In genomic region chr14:91904483-91904882, GRCh38 we compare ENCODE assay signal across 2 cellular contexts.
TF ChIP-seq lines count a peak whose summit lies in the region.

No MANE protein-coding gene starts in this region.

TF ChIP-seq in liver, 16 proteins besides CTCF, POLR2A, EP300 and RAD21:
- TF ChIP-seq SP1 (IDR thresholded peaks at IDR 0.05) = no peak
- TF ChIP-seq NR2F2 (IDR thresholded peaks at IDR 0.05) = no peak
- no peak for TF ChIP-seq TAF1 (conservative IDR thresholded peaks at IDR 0.05)
- TF ChIP-seq ATF3 (IDR thresholded peaks at IDR 0.05) = no peak
- no peak for TF ChIP-seq EGR1 (IDR thresholded peaks at IDR 0.05; ENCODE audit: low read depth in 2 of 2)
- TF ChIP-seq RXRA (IDR thresholded peaks at IDR 0.05) = no peak
- TF ChIP-seq FOXA1 (IDR thresholded peaks at IDR 0.05) = no peak
- TF ChIP-seq, protein P1, sequence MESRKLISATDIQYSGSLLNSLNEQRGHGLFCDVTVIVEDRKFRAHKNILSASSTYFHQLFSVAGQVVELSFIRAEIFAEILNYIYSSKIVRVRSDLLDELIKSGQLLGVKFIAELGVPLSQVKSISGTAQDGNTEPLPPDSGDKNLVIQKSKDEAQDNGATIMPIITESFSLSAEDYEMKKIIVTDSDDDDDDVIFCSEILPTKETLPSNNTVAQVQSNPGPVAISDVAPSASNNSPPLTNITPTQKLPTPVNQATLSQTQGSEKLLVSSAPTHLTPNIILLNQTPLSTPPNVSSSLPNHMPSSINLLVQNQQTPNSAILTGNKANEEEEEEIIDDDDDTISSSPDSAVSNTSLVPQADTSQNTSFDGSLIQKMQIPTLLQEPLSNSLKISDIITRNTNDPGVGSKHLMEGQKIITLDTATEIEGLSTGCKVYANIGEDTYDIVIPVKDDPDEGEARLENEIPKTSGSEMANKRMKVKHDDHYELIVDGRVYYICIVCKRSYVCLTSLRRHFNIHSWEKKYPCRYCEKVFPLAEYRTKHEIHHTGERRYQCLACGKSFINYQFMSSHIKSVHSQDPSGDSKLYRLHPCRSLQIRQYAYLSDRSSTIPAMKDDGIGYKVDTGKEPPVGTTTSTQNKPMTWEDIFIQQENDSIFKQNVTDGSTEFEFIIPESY (IDR thresholded peaks at IDR 0.05) = no peak
- no peak for TF ChIP-seq GABPA (IDR thresholded peaks at IDR 0.05 in 1 of 2, conservative IDR thresholded peaks at IDR 0.05 in 1 of 2)
- no peak for TF ChIP-seq FOXA2 (IDR thresholded peaks at IDR 0.05)

TF ChIP-seq in HepG2, 621 proteins besides CTCF, POLR2A, EP300 and RAD21:
- no peak for TF ChIP-seq FOXP1 (IDR thresholded peaks at IDR 0.05)
- TF ChIP-seq FOXP1 (CRISPR knock-in tag; IDR thresholded peaks at IDR 0.05) = no peak
- no peak for TF ChIP-seq KLF15 (CRISPR knock-in tag; IDR thresholded peaks at IDR 0.05; ENCODE audit: borderline replicate concordance)
- no peak for TF ChIP-seq SMAD9 (CRISPR knock-in tag; IDR thresholded peaks at IDR 0.05)
- no peak for TF ChIP-seq ATAD3A (CRISPR knock-in tag; IDR thresholded peaks at IDR 0.05)
- TF ChIP-seq ZNF431 (CRISPR knock-in tag; IDR thresholded peaks at IDR 0.05; ENCODE audit: borderline replicate concordance, low read depth) = no peak
- TF ChIP-seq, protein P2, sequence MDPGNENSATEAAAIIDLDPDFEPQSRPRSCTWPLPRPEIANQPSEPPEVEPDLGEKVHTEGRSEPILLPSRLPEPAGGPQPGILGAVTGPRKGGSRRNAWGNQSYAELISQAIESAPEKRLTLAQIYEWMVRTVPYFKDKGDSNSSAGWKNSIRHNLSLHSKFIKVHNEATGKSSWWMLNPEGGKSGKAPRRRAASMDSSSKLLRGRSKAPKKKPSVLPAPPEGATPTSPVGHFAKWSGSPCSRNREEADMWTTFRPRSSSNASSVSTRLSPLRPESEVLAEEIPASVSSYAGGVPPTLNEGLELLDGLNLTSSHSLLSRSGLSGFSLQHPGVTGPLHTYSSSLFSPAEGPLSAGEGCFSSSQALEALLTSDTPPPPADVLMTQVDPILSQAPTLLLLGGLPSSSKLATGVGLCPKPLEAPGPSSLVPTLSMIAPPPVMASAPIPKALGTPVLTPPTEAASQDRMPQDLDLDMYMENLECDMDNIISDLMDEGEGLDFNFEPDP (CRISPR knock-in tag; conservative IDR thresholded peaks at IDR 0.05) = no peak
- TF ChIP-seq, protein P3, sequence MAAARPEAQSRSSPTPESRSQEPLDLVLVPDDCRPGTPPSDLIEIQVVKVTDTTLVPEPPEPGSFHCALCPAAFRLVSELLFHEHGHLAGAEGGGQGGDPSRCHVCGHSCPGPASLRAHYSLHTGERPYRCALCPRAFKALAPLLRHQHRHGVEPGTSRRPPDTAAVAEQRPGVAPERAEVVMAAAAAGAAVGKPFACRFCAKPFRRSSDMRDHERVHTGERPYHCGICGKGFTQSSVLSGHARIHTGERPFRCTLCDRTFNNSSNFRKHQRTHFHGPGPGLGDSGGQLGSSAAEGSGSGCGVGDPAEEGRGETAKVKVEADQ (CRISPR knock-in tag; IDR thresholded peaks at IDR 0.05; ENCODE audit: borderline replicate concordance) = no peak
- no peak for TF ChIP-seq ZNF10 (CRISPR knock-in tag; IDR thresholded peaks at IDR 0.05; ENCODE audit: borderline replicate concordance, low read depth)
- no peak for TF ChIP-seq ZNF326 (CRISPR knock-in tag; IDR thresholded peaks at IDR 0.05; ENCODE audit: borderline replicate concordance)
- no peak for TF ChIP-seq KLF13 (CRISPR knock-in tag; IDR thresholded peaks at IDR 0.05)
- TF ChIP-seq MIXL1 (CRISPR knock-in tag; IDR thresholded peaks at IDR 0.05) = no peak
- TF ChIP-seq FOXO1 (CRISPR knock-in tag; IDR thresholded peaks at IDR 0.05) = no peak
- TF ChIP-seq, protein P1 (CRISPR knock-in tag; IDR thresholded peaks at IDR 0.05) = no peak
- TF ChIP-seq SAP130 (CRISPR knock-in tag; IDR thresholded peaks at IDR 0.05; ENCODE audit: low read depth) = no peak
- TF ChIP-seq AFF4 (CRISPR knock-in tag; IDR thresholded peaks at IDR 0.05) = no peak
- TF ChIP-seq, protein P4, sequence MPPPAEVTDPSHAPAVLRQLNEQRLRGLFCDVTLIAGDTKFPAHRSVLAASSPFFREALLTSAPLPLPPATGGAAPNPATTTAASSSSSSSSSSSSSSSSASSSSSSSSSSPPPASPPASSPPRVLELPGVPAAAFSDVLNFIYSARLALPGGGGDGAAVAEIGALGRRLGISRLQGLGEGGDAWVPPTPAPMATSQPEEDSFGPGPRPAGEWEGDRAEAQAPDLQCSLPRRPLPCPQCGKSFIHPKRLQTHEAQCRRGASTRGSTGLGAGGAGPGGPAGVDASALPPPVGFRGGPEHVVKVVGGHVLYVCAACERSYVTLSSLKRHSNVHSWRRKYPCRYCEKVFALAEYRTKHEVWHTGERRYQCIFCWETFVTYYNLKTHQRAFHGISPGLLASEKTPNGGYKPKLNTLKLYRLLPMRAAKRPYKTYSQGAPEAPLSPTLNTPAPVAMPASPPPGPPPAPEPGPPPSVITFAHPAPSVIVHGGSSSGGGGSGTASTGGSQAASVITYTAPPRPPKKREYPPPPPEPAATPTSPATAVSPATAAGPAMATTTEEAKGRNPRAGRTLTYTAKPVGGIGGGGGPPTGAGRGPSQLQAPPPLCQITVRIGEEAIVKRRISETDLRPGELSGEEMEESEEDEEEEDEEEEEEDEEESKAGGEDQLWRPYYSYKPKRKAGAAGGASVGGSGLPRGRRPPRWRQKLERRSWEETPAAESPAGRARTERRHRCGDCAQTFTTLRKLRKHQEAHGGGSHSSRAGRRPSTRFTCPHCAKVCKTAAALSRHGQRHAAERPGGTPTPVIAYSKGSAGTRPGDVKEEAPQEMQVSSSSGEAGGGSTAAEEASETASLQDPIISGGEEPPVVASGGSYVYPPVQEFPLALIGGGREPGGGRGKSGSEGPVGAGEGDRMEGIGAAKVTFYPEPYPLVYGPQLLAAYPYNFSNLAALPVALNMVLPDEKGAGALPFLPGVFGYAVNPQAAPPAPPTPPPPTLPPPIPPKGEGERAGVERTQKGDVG (CRISPR knock-in tag; IDR thresholded peaks at IDR 0.05; ENCODE audit: borderline replicate concordance) = no peak
- no peak for TF ChIP-seq SKI (IDR thresholded peaks at IDR 0.05; ENCODE audit: partially characterized antibody)
- TF ChIP-seq, protein P5, sequence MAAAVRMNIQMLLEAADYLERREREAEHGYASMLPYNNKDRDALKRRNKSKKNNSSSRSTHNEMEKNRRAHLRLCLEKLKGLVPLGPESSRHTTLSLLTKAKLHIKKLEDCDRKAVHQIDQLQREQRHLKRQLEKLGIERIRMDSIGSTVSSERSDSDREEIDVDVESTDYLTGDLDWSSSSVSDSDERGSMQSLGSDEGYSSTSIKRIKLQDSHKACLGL (CRISPR knock-in tag; IDR thresholded peaks at IDR 0.05) = no peak
- no peak for TF ChIP-seq NFYC (CRISPR knock-in tag; IDR thresholded peaks at IDR 0.05)
- TF ChIP-seq ZNF292 (CRISPR knock-in tag; IDR thresholded peaks at IDR 0.05; ENCODE audit: borderline replicate concordance, low read depth) = no peak
